In genomic region chr9:93824386-93825294, GRCh38 we compare ENCODE assay signal across 18 cellular contexts.
DNase-seq lines count a peak whose midpoint lies in the region; ATAC-seq and TF ChIP-seq lines count a peak whose summit lies in the region.
"Had no signal": no experiment of that assay in that cellular context is flagged by ENCODE, and none has a peak within 500 bp of the region (broad histone marks: within the 10 kb centered on the region; RNA-seq: fewer than 3 reads in every experiment).

No MANE protein-coding gene starts in this region.

- POLR2A ChIA-PET in HEK293T (lab: Yijun Ruan, JAX): interaction anchor here (0.6 kb wide), 1 partner anchor 74 kb away, joined by 3 read pairs; no protein-coding TSS in a partner anchor

- H3K9me3 ChIP-seq in upper lobe of right lung: no peaks in the 10 kb centered on the region
- H3K9me3 ChIP-seq: HAP-1 had no signal

- DNase-seq in activated effector memory CD4-positive, alpha-beta T cell treated with anti-CD3 and anti-CD28 coated beads, Interleukin-2, amount 50 U/mL, for 16 hours: peak; percentile 50
- DNase-seq in activated effector memory CD4-positive, alpha-beta T cell treated with Interleukin-2 at 50 U/mL for 16 hours: no peak
- DNase-seq in HEK293T (ENCODE audit: extremely low spot score) (peak; percentile 3), islet precursor cell (peak; percentile 40), upper lobe of right lung (peak; percentile 56), NCI-H146 treated with DMSO at 0.1 percent for 48 hours (lab: John Stamatoyannopoulos, UW; ENCODE audit: unreplicated experiment) (no peak), NCI-H1105 (lab: John Stamatoyannopoulos, UW) (no peak)
- DNase-seq: AML-193; CD4-positive, CD25-positive, alpha-beta regulatory T cell; DND-41; GDM1; NCI-H1436 treated with DMSO at 0.1 percent for 48 hours; NCI-H2081 treated with DMSO at 0.1 percent for 48 hours; NCI-H524 treated with DMSO at 0.1 percent for 48 hours; SIG-M5 had no signal

- intact Hi-C loops in upper lobe of right lung (cut with DNase I): loop anchor here (10.0 kb wide), 1 partner anchor 130 kb away; the partner anchor contains the start of gene BARX1

- H3K27me3 ChIP-seq in upper lobe of right lung: peaks cover 27% of the 10 kb centered on the region

- TF ChIP-seq CTCF in upper lobe of right lung (IDR thresholded peaks at IDR 0.05): no peak

- no peaks in the 10 kb centered on the region for H3K36me3 ChIP-seq in upper lobe of right lung
- H3K36me3 ChIP-seq: HAP-1 had no signal

- ATAC-seq in upper lobe of right lung: no peak
- ATAC-seq in GM21717 (IDR thresholded peaks at IDR 0.05; ENCODE audit: unreplicated experiment): no peak
- ATAC-seq: A549 had no signal

- H3K27ac ChIP-seq in upper lobe of right lung: no peak overlapping the region
- H3K27ac ChIP-seq: A549 had no signal

- H3K4me3 ChIP-seq in upper lobe of right lung: no peak overlapping the region
- H3K4me3 ChIP-seq: A549, HAP-1 had no signal

- CTCF ChIA-PET in HEK293T (lab: Yijun Ruan, JAX): no interaction called here

- no peaks in the 10 kb centered on the region for H3K4me1 ChIP-seq in upper lobe of right lung
- H3K4me1 ChIP-seq: HAP-1 had no signal

TF ChIP-seq in HEK293T, 16 proteins besides CTCF, POLR2A, EP300 and RAD21:
- no peak for TF ChIP-seq ZNF384 (IDR thresholded peaks at IDR 0.05)
- TF ChIP-seq BHLHE40 (IDR thresholded peaks at IDR 0.05; ENCODE audit: borderline replicate concordance): no peak
- no peak for TF ChIP-seq SP1 (IDR thresholded peaks at IDR 0.05)
- TF ChIP-seq FOXM1 (IDR thresholded peaks at IDR 0.05; ENCODE audit: borderline replicate concordance): no peak
- no peak for TF ChIP-seq PKNOX1 (IDR thresholded peaks at IDR 0.05)

Comparison
In these comparisons a context has a peak if more than half of its experiments do, and no peak if none do; other contexts are left out.
1. DNase-seq: peak in activated effector memory CD4-positive, alpha-beta T cell treated with anti-CD3 and anti-CD28 coated beads, Interleukin-2, amount 50 U/mL, for 16 hours (single experiment), HEK293T (single experiment), islet precursor cell (single experiment) and upper lobe of right lung (single experiment); none in activated effector memory CD4-positive, alpha-beta T cell treated with Interleukin-2 at 50 U/mL for 16 hours (single experiment), NCI-H146 treated with DMSO at 0.1 percent for 48 hours (single experiment) and NCI-H1105 (single experiment).